In the genomic region with DNA sequence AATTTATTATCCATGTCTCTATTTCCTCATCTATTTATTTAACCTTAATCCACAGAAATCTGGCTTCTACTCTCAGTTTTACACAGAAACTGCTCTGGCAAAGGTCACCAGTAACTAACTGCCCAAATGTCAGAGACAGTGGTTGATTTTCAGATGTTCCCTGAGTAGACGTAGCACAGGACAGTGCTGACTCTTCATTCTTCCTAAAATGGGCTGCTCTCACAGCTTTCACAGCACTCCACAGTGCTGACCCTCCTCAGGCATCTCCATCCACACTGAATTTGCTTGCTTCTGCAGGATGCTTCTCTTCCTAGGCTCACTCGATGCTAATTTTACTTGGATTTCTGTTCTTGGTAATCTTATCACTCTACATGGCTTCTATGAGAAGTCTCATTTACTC, we compare ENCODE assay signal across 24 cellular contexts.
"Had no signal": no experiment of that assay in that cellular context is flagged by ENCODE, and none has a peak within 500 bp of the region (broad histone marks: within the 10 kb centered on the region; RNA-seq: fewer than 3 reads in every experiment).

No MANE protein-coding gene starts in this region.

- H3K36me3 ChIP-seq: adrenal gland, breast epithelium, WERI-Rb-1 had no signal

- H3K27ac ChIP-seq: adrenal gland, breast epithelium, PC-9, SK-N-MC, WERI-Rb-1 had no signal

- ATAC-seq: activated CD4-positive, alpha-beta T cell treated with anti-CD3 and anti-CD28 coated beads for 36 hours; activated T-helper 17 cell treated with anti-CD3 and anti-CD28 coated beads, Interleukin-2, amount 50 U/mL, for 72 hours had no signal

- H3K27me3 Mint-ChIP-seq: activated CD4-positive, alpha-beta memory T cell treated with anti-CD3 and anti-CD28 coated beads, Interleukin-2, amount 10 ng/mL, durations not matched to agents 7 days and 5 days; activated CD4-positive, alpha-beta T cell treated with anti-CD3 and anti-CD28 coated beads for 36 hours; activated naive CD4-positive, alpha-beta T cell treated with anti-CD3 and anti-CD28 coated beads, Interleukin-2, amount 10 ng/mL, durations not matched to agents 7 days and 5 days; activated naive CD8-positive, alpha-beta T cell treated with anti-CD3 and anti-CD28 coated beads for 36 hours; activated T-helper 17 cell treated with anti-CD3 and anti-CD28 coated beads, Interleukin-2, amount 50 U/mL, for 72 hours had no signal

- H3K36me3 Mint-ChIP-seq: activated naive CD4-positive, alpha-beta T cell treated with anti-CD3 and anti-CD28 coated beads, Interleukin-2, amount 10 ng/mL, durations not matched to agents 7 days and 5 days; activated naive CD8-positive, alpha-beta T cell treated with anti-CD3 and anti-CD28 coated beads for 36 hours had no signal

- H3K4me3 ChIP-seq: adrenal gland, breast epithelium, PC-9, SK-N-MC had no signal

- H3K4me2 ChIP-seq: PC-9 had no signal

- DNase-seq: activated CD4-positive, alpha-beta memory T cell treated with anti-CD3 and anti-CD28 coated beads, Interleukin-2, amount 10 ng/mL, durations not matched to agents 7 days and 5 days; activated CD4-positive, alpha-beta T cell treated with anti-CD3 and anti-CD28 coated beads for 36 hours; activated CD4-positive, alpha-beta T cell treated with anti-CD3 and anti-CD28 coated beads, Interleukin-2, amount 50 U/mL, for 1 hour; activated gamma-delta T cell; activated naive CD4-positive, alpha-beta T cell treated with anti-CD3 and anti-CD28 coated beads, Interleukin-2, amount 10 ng/mL, durations not matched to agents 7 days and 5 days; activated naive CD8-positive, alpha-beta T cell treated with anti-CD3 and anti-CD28 coated beads for 36 hours; activated T-cell treated with anti-CD3 and anti-CD28 coated beads for 4 hours; activated T-cell treated with anti-CD3 and anti-CD28 coated beads, Interleukin-2, amount 50 U/mL, for 48 hours; adrenal gland; central memory CD4-positive, alpha-beta T cell; NCI-H1105 treated with DMSO at 0.1 percent for 48 hours; NCI-H1436 treated with DMSO at 0.1 percent for 48 hours; NCI-H187; NCI-H2081; NCI-H2171 treated with DMSO at 0.1 percent for 48 hours; NCI-H345; NCI-H510A; NCI-H526 treated with DMSO at 0.1 percent for 48 hours; PC-9; T-helper 1 cell; WERI-Rb-1 had no signal

- H3K4me1 ChIP-seq: adrenal gland, breast epithelium had no signal

- H2AFZ ChIP-seq: PC-9 had no signal

- H3K27me3 ChIP-seq: adrenal gland, breast epithelium had no signal

- H3K27ac Mint-ChIP-seq: activated CD4-positive, alpha-beta memory T cell treated with anti-CD3 and anti-CD28 coated beads, Interleukin-2, amount 10 ng/mL, durations not matched to agents 7 days and 5 days; activated CD4-positive, alpha-beta T cell treated with anti-CD3 and anti-CD28 coated beads for 36 hours; activated naive CD4-positive, alpha-beta T cell treated with anti-CD3 and anti-CD28 coated beads, Interleukin-2, amount 10 ng/mL, durations not matched to agents 7 days and 5 days; activated naive CD8-positive, alpha-beta T cell treated with anti-CD3 and anti-CD28 coated beads for 36 hours; activated T-helper 17 cell treated with anti-CD3 and anti-CD28 coated beads, Interleukin-2, amount 50 U/mL, for 72 hours had no signal

- H3K4me1 Mint-ChIP-seq: activated CD4-positive, alpha-beta memory T cell treated with anti-CD3 and anti-CD28 coated beads, Interleukin-2, amount 10 ng/mL, durations not matched to agents 7 days and 5 days; activated CD4-positive, alpha-beta T cell treated with anti-CD3 and anti-CD28 coated beads for 36 hours; activated naive CD4-positive, alpha-beta T cell treated with anti-CD3 and anti-CD28 coated beads, Interleukin-2, amount 10 ng/mL, durations not matched to agents 7 days and 5 days; activated naive CD8-positive, alpha-beta T cell treated with anti-CD3 and anti-CD28 coated beads for 36 hours; activated T-helper 17 cell treated with anti-CD3 and anti-CD28 coated beads, Interleukin-2, amount 50 U/mL, for 72 hours had no signal

- H3K9me3 ChIP-seq: adrenal gland, breast epithelium had no signal

- H3K4me3 Mint-ChIP-seq: activated CD4-positive, alpha-beta memory T cell treated with anti-CD3 and anti-CD28 coated beads, Interleukin-2, amount 10 ng/mL, durations not matched to agents 7 days and 5 days; activated CD4-positive, alpha-beta T cell treated with anti-CD3 and anti-CD28 coated beads for 36 hours; activated naive CD4-positive, alpha-beta T cell treated with anti-CD3 and anti-CD28 coated beads, Interleukin-2, amount 10 ng/mL, durations not matched to agents 7 days and 5 days; activated naive CD8-positive, alpha-beta T cell treated with anti-CD3 and anti-CD28 coated beads for 36 hours; activated T-helper 17 cell treated with anti-CD3 and anti-CD28 coated beads, Interleukin-2, amount 50 U/mL, for 72 hours had no signal

- H3K9me3 Mint-ChIP-seq: activated CD4-positive, alpha-beta memory T cell treated with anti-CD3 and anti-CD28 coated beads, Interleukin-2, amount 10 ng/mL, durations not matched to agents 7 days and 5 days; activated naive CD4-positive, alpha-beta T cell treated with anti-CD3 and anti-CD28 coated beads, Interleukin-2, amount 10 ng/mL, durations not matched to agents 7 days and 5 days; activated naive CD8-positive, alpha-beta T cell treated with anti-CD3 and anti-CD28 coated beads for 36 hours had no signal
